Comparison of ENCODE assay signal across 16 cellular contexts in genomic region chr4:139629761-139630160, GRCh38. TPM values are rescaled to one million over a fixed set of nuclear protein-coding genes. Genes with fewer than 3 reads are reported as not detected.
DNase-seq lines count a peak whose midpoint lies in the region; ATAC-seq, FAIRE-seq and TF ChIP-seq lines count a peak whose summit lies in the region.
"Had no signal": no experiment of that assay in that cellular context is flagged by ENCODE, and none has a peak within 500 bp of the region (broad histone marks: within the 10 kb centered on the region; RNA-seq: fewer than 3 reads in every experiment).

No MANE protein-coding gene starts in this region.

- DNase-seq in A673 (ENCODE audit: low spot score) (peak; percentile 73), kidney glomerular epithelial cell (lab: John Stamatoyannopoulos, UW) (peak; percentile 63), nephron progenitor cell (peak; percentile 24), heart right ventricle (no peak), NCI-H128 (lab: John Stamatoyannopoulos, UW; ENCODE audit: unreplicated experiment) (no peak), GM12891 (ENCODE audit: insufficient read length, low spot score) (no peak)
- DNase-seq: BE2C; CD4-positive, alpha-beta memory T cell; DND-41; GDM1; IMR-90 had no signal

- peaks cover 16% of the 10 kb centered on the region for H3K36me3 Mint-ChIP-seq in nephron progenitor cell (ENCODE audit: low read depth)
- H3K36me3 Mint-ChIP-seq: CD4-positive, alpha-beta memory T cell had no signal

- H3K36me3 ChIP-seq in A673 (ENCODE audit: insufficient read depth, low read length, poor library complexity, severe bottlenecking) = no peaks in the 10 kb centered on the region
- H3K36me3 ChIP-seq in heart right ventricle = no peaks in the 10 kb centered on the region
- H3K36me3 ChIP-seq: BE2C, HAP-1 had no signal

- H3K4me3 ChIP-seq in A673 (ENCODE audit: low read depth, low read length, poor library complexity, severe bottlenecking) (no peak overlapping the region), heart right ventricle (no peak overlapping the region)
- H3K4me3 ChIP-seq: HAP-1 had no signal

- no peak for FAIRE-seq in GM12891 (lab: Jason Lieb, UNC)
- FAIRE-seq: GM19239, H1 had no signal

- H3K4me3 Mint-ChIP-seq in nephron progenitor cell = no peak overlapping the region
- H3K4me3 Mint-ChIP-seq: CD4-positive, alpha-beta memory T cell had no signal

- H3K4me1 ChIP-seq in A673 (ENCODE audit: insufficient read depth, low read length, poor library complexity, severe bottlenecking) (peaks cover 17% of the 10 kb centered on the region), heart right ventricle (peaks cover 0 to 7% (median 0%) of the 10 kb centered on the region in 9 donors)
- H3K4me1 ChIP-seq: BE2C had no signal

- TF ChIP-seq RAD21 in Ishikawa (IDR thresholded peaks at IDR 0.05; ENCODE audit: low read depth) = no peak

- H3K27me3 Mint-ChIP-seq in nephron progenitor cell (ENCODE audit: low read depth, poor library complexity) = no peaks in the 10 kb centered on the region

- H3K9me3 Mint-ChIP-seq in nephron progenitor cell = peaks cover 26% of the 10 kb centered on the region
- H3K9me3 Mint-ChIP-seq: CD4-positive, alpha-beta memory T cell had no signal

- intact Hi-C loops in A673 (cut with micrococcal nuclease; ENCODE audit: unreplicated experiment) (no loop called here), heart right ventricle (cut with DNase I) (loop anchor here in 8 of 10 donors (5.0 to 10.0 kb wide), 7 partner anchors 127 to 225 kb away; no protein-coding TSS in a partner anchor)

- H3K27ac Mint-ChIP-seq in nephron progenitor cell = peak overlapping the region; percentile 77
- H3K27ac Mint-ChIP-seq: CD4-positive, alpha-beta memory T cell had no signal

- TF ChIP-seq CTCF in A673 (conservative IDR thresholded peaks at IDR 0.05; ENCODE audit: low read depth, low read length) (no peak), nephron progenitor cell (IDR thresholded peaks at IDR 0.05) (no peak), heart right ventricle (IDR thresholded peaks at IDR 0.05) (no peak)

- BruUV-seq in A673 (replicated peaks; lab: Mats Ljungman, UMichigan) = no TSS peak

- peak overlapping the region; percentile 24 for H3K27ac ChIP-seq in A673 (ENCODE audit: low read depth, low read length, poor library complexity, severe bottlenecking)
- no peak overlapping the region for H3K27ac ChIP-seq in heart right ventricle
- H3K27ac ChIP-seq: C4-2B had no signal

- CTCF ChIA-PET in A673 (lab: Charles Lee) = interaction anchor here (0.8 kb wide), 1 partner anchor 10 kb away, joined by 3 read pairs; no protein-coding TSS in a partner anchor

- 95 to 97% methylated on average over 1 of the region's 1 CpG for WGBS in heart right ventricle, 2 donors

- no peak for TF ChIP-seq POLR2A in GM12891 (IDR thresholded peaks at IDR 0.05; ENCODE audit: low read depth, low read length)

- H3K27me3 ChIP-seq in A673 (replicated peaks; ENCODE audit: insufficient read depth, low read depth, low read length, poor library complexity) (no peaks in the 10 kb centered on the region), heart right ventricle (peaks cover 0 to 3% (median 0%) of the 10 kb centered on the region in 7 donors)
- H3K27me3 ChIP-seq: BE2C had no signal

- POLR2A ChIA-PET in A673 (lab: Charles Lee; ENCODE audit: low non-redundant PET) = no interaction called here

- TF ChIP-seq EP300 in Ishikawa (IDR thresholded peaks at IDR 0.05; ENCODE audit: borderline replicate concordance) = no peak

- ATAC-seq in heart right ventricle = no peak

- no peaks in the 10 kb centered on the region for H3K9me3 ChIP-seq in A673 (ENCODE audit: low read depth, low read length, poor library complexity, severe bottlenecking)
- no peaks in the 10 kb centered on the region for H3K9me3 ChIP-seq in heart right ventricle
- H3K9me3 ChIP-seq: BE2C, HAP-1 had no signal

- H3K4me1 Mint-ChIP-seq in nephron progenitor cell = peaks cover 64% of the 10 kb centered on the region
- H3K4me1 Mint-ChIP-seq: CD4-positive, alpha-beta memory T cell had no signal

TF ChIP-seq in Ishikawa, 13 proteins besides CTCF, POLR2A, EP300 and RAD21:
- TF ChIP-seq TAF1 (IDR thresholded peaks at IDR 0.05; ENCODE audit: low read depth) = no peak
- TF ChIP-seq USF1 (IDR thresholded peaks at IDR 0.05) = no peak
- TF ChIP-seq EGR1 (IDR thresholded peaks at IDR 0.05) = no peak
- 0 out of 2 replicates have a peak, but pooled peaks have one; percentile 21 for TF ChIP-seq YY1 (IDR thresholded peaks at IDR 0.05; ENCODE audit: low read depth)
- TF ChIP-seq MAX (IDR thresholded peaks at IDR 0.05) = 0 out of 2 replicates have a peak, but pooled peaks have one; percentile 19
- TF ChIP-seq TEAD4 (IDR thresholded peaks at IDR 0.05) = 0 out of 2 replicates have a peak, but pooled peaks have one; percentile 17
- TF ChIP-seq CEBPB (IDR thresholded peaks at IDR 0.05) = no peak

TF ChIP-seq in GM12891, 5 proteins besides CTCF, POLR2A, EP300 and RAD21:
- TF ChIP-seq POU2F2 (IDR thresholded peaks at IDR 0.05; ENCODE audit: low read depth, low read length) (no peak), SPI1 (IDR thresholded peaks at IDR 0.05; ENCODE audit: low read depth, low read length) (no peak), TAF1 (IDR thresholded peaks at IDR 0.05; ENCODE audit: low read depth, low read length) (no peak), POLR2AphosphoS5 (IDR thresholded peaks at IDR 0.05; ENCODE audit: low read depth, low read length) (no peak), PAX5 (IDR thresholded peaks at IDR 0.05; ENCODE audit: insufficient read depth, low read length, severe bottlenecking) (no peak)

RNA-seq across cellular contexts. Expression of gene MGST2, which starts 35.9 kb away (rescaled TPM):
- total RNA-seq in A673 (2021) = 7.0 and 8.6 TPM in 2 replicates
- 100 to 1,000 TPM in 9 of 10 donors, 10 to 100 TPM in 1; 99.1 to 125 (median 107) TPM for total RNA-seq in heart right ventricle
- polyA plus RNA-seq in heart right ventricle = 100 to 1,000 TPM in 1 of 2 donors, 10 to 100 TPM in 1; 97.6 to 203 TPM
- 33.4 TPM for polyA plus RNA-seq in GM12891 (2012; ENCODE audit: low read depth, missing spikeins)

Comparison
In these comparisons a context has a peak if more than half of its experiments do, and no peak if none do; other contexts are left out.
1. DNase-seq: peak in A673 (single experiment), kidney glomerular epithelial cell (single experiment) and nephron progenitor cell (single experiment); none in heart right ventricle (0 of 2), NCI-H128 (single experiment) and GM12891 (single experiment).
2. RNA of gene MGST2, which starts 35.9 kb away (total RNA-seq): 99.1 to 125 TPM in heart right ventricle; 7.0 to 8.6 TPM in A673; every median in the first group is over 10 times any median in the second.